9 cellular contexts compared by ENCODE assay signal in genomic region chr3:149547954-149548728, GRCh38.
DNase-seq lines count a peak whose midpoint lies in the region; ATAC-seq, FAIRE-seq and TF ChIP-seq lines count a peak whose summit lies in the region.
"Had no signal": no experiment of that assay in that cellular context is flagged by ENCODE, and none has a peak within 500 bp of the region (broad histone marks: within the 10 kb centered on the region; RNA-seq: fewer than 3 reads in every experiment).

No MANE protein-coding gene starts in this region.

- peak overlapping the region; percentile 94 for H3K27ac Mint-ChIP-seq in astrocyte (ENCODE audit: unreplicated experiment)
- H3K27ac Mint-ChIP-seq in CD8-positive, alpha-beta T cell = no peak overlapping the region

- H3K36me3 Mint-ChIP-seq in astrocyte (ENCODE audit: low read depth, unreplicated experiment) = peaks cover 13% of the 10 kb centered on the region
- H3K36me3 Mint-ChIP-seq in CD8-positive, alpha-beta T cell = no peaks in the 10 kb centered on the region

- no peaks in the 10 kb centered on the region for H3K27me3 ChIP-seq in astrocyte (ENCODE audit: insufficient read depth, low read length)
- no peaks in the 10 kb centered on the region for H3K27me3 ChIP-seq in CD8-positive, alpha-beta T cell (ENCODE audit: insufficient read depth, low read length)

- ATAC-seq in left ventricle myocardium superior = peak; percentile 86
- ATAC-seq in CD8-positive, alpha-beta T cell = no peak

- no peaks in the 10 kb centered on the region for H3K9me3 ChIP-seq in astrocyte (ENCODE audit: insufficient read depth, low read depth, low read length)
- H3K9me3 ChIP-seq in CD8-positive, alpha-beta T cell (ENCODE audit: low read length) = no peaks in the 10 kb centered on the region

- H3K4me2 ChIP-seq in astrocyte (ENCODE audit: low read length) = peak overlapping the region; percentile 75

- no peaks in the 10 kb centered on the region for H3K27me3 Mint-ChIP-seq in astrocyte (ENCODE audit: low read depth, unreplicated experiment)
- no peaks in the 10 kb centered on the region for H3K27me3 Mint-ChIP-seq in CD8-positive, alpha-beta T cell (ENCODE audit: low read depth)

- peaks cover 11% of the 10 kb centered on the region for H3K36me3 ChIP-seq in astrocyte (ENCODE audit: insufficient read depth, low read length)
- no peaks in the 10 kb centered on the region for H3K36me3 ChIP-seq in CD8-positive, alpha-beta T cell (ENCODE audit: insufficient read depth, low read length)

- peaks cover 35% of the 10 kb centered on the region for H3K4me1 ChIP-seq in astrocyte (ENCODE audit: insufficient read depth, low read length)
- H3K4me1 ChIP-seq in CD8-positive, alpha-beta T cell (ENCODE audit: insufficient read depth, low read length) = no peaks in the 10 kb centered on the region

- DNase-seq in H54 (ENCODE audit: insufficient read length, low spot score) (peak; percentile 47), astrocyte (ENCODE audit: low read depth) (peak; percentile 95), left ventricle myocardium superior (peak; percentile 39), skeletal muscle cell (ENCODE audit: low read depth) (peak; percentile 84), occipital lobe (lab: John Stamatoyannopoulos, UW) (no peak), HTR-8/SVneo (ENCODE audit: insufficient read length, low spot score) (no peak), NCI-H524 (lab: John Stamatoyannopoulos, UW) (no peak)
- no peak for DNase-seq in CD8-positive, alpha-beta T cell
- DNase-seq: NK-92 treated with Interleukin-12 subunit alpha and Interleukin-12 subunit beta, amount 100 ng/mL, for 24 hours had no signal

- peak overlapping the region; percentile 90 for H3K27ac ChIP-seq in astrocyte (ENCODE audit: low read depth, low read length)
- no peak overlapping the region for H3K27ac ChIP-seq in CD8-positive, alpha-beta T cell (ENCODE audit: low read depth, low read length)

- peaks cover 81% of the 10 kb centered on the region for H3K79me2 ChIP-seq in astrocyte (ENCODE audit: insufficient read depth, low read length)

- TF ChIP-seq CTCF in astrocyte (IDR thresholded peaks at IDR 0.05; ENCODE audit: insufficient read depth, low read depth, low read length) = no peak
- no peak for TF ChIP-seq CTCF in CD8-positive, alpha-beta T cell (IDR thresholded peaks at IDR 0.05)

- H4K20me1 ChIP-seq in astrocyte (ENCODE audit: insufficient read depth, low read length) = no peaks in the 10 kb centered on the region

- POLR2A ChIA-PET in CD8-positive, alpha-beta T cell (lab: Charles Lee) = no interaction called here

- H3K4me3 ChIP-seq in astrocyte (ENCODE audit: insufficient read depth, low read depth, low read length) = peak overlapping the region; percentile 17
- H3K4me3 ChIP-seq in skeletal muscle cell (ENCODE audit: low read depth, low read length) = no peak overlapping the region
- no peak overlapping the region for H3K4me3 ChIP-seq in CD8-positive, alpha-beta T cell (ENCODE audit: low read depth, low read length)

- CTCF ChIA-PET in CD8-positive, alpha-beta T cell (lab: Charles Lee) = no interaction called here

- no peak overlapping the region for H3K4me3 Mint-ChIP-seq in astrocyte (ENCODE audit: unreplicated experiment)
- H3K4me3 Mint-ChIP-seq in CD8-positive, alpha-beta T cell = no peak overlapping the region

- no peaks in the 10 kb centered on the region for H3K9me3 Mint-ChIP-seq in astrocyte (ENCODE audit: unreplicated experiment)
- H3K9me3 Mint-ChIP-seq in CD8-positive, alpha-beta T cell = no peaks in the 10 kb centered on the region

- FAIRE-seq in H54 (lab: Jason Lieb, UNC) (peak; percentile 91), astrocyte (lab: Jason Lieb, UNC) (peak; percentile 71), HTR-8/SVneo (lab: Jason Lieb, UNC) (no peak)

- intact Hi-C loops in left ventricle myocardium superior (cut with micrococcal nuclease) = no loop called here
- intact Hi-C loops in CD8-positive, alpha-beta T cell (cut with DNase I, micrococcal nuclease) = no loop called here

- peak overlapping the region; percentile 69 for H3K9ac ChIP-seq in astrocyte (ENCODE audit: low read length)

- no peak for TF ChIP-seq POLR2A in H54 (IDR thresholded peaks at IDR 0.05; ENCODE audit: low read depth, low read length)

- H2AFZ ChIP-seq in astrocyte (ENCODE audit: low read depth, low read length) = no peak overlapping the region

- H3K4me1 Mint-ChIP-seq in astrocyte (ENCODE audit: low read depth, unreplicated experiment) = peaks cover 47% of the 10 kb centered on the region
- H3K4me1 Mint-ChIP-seq in CD8-positive, alpha-beta T cell (ENCODE audit: low read depth) = no peaks in the 10 kb centered on the region

Comparison
In these comparisons a context has a peak if more than half of its experiments do, and no peak if none do; other contexts are left out.
1. DNase-seq: peak in H54 (single experiment), astrocyte (single experiment), left ventricle myocardium superior (single experiment) and skeletal muscle cell (single experiment); none in occipital lobe (single experiment), HTR-8/SVneo (single experiment), CD8-positive, alpha-beta T cell (0 of 7) and NCI-H524 (0 of 2).